ENCODE assay signal across 18 cellular contexts in the genomic region with DNA sequence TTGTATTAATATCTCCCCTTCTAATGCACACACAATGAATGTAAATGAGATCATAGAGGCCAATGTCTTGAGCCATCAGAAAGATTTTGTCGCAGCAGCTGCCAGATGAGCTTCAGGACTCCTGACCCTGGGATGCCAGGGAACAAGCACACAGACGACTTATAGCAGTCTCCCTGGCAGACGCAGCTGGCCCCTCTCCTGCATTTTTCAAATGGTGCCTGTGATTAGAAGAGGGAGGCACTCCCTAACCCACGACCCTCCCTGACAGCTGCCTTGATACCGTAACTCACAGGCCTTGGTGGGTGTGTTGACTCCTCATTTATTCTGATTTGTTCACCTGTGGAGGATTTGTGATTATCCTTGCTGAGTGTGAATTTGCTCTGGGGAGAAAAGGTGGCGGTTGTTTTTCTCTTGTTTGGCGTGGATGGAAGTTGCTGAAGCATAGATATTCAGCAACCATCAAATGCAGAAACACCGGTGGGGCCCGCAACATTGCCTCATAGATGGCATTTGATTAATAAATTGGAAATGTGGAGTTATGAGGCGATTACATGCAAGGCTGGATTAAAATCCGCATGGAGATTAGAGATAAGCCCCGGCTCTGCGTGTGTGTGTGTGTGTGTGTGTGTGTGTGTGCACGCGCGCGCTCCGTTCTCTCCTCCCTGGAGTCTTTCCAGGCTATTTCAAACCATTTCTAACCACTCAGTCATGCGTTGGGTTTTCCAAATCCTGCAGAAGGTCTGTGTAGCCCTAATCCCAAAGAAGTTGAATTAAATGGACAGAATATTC. TPM values are rescaled to one million over a fixed set of nuclear protein-coding genes. Genes with fewer than 3 reads are reported as not detected.
DNase-seq lines count a peak whose midpoint lies in the region; ATAC-seq and TF ChIP-seq lines count a peak whose summit lies in the region.
"Had no signal": no experiment of that assay in that cellular context is flagged by ENCODE, and none has a peak within 500 bp of the region (broad histone marks: within the 10 kb centered on the region; RNA-seq: fewer than 3 reads in every experiment).

No MANE protein-coding gene starts in this region.

- peak overlapping the region; percentile 41 for H3K27ac Mint-ChIP-seq in nephron progenitor cell

- TF ChIP-seq CTCF in nephron progenitor cell (IDR thresholded peaks at IDR 0.05) (no peak), upper lobe of right lung (IDR thresholded peaks at IDR 0.05) (no peak), breast epithelium (IDR thresholded peaks at IDR 0.05) (no peak)

- peak; percentile 27 for DNase-seq in activated effector memory CD4-positive, alpha-beta T cell treated with anti-CD3 and anti-CD28 coated beads, Interleukin-2, amount 50 U/mL, for 16 hours
- no peak for DNase-seq in activated effector memory CD4-positive, alpha-beta T cell treated with Interleukin-2 at 50 U/mL for 16 hours
- peak; percentile 45 for DNase-seq in NCI-H69 (lab: John Stamatoyannopoulos, UW)
- no peak for DNase-seq in nephron progenitor cell
- peak; percentile 25 for DNase-seq in upper lobe of right lung
- DNase-seq in breast epithelium (ENCODE audit: low spot score in 2 of 2), result no peak
- DNase-seq: C1 segment of cervical spinal cord, GF-D8, GOT3, Kasumi-1, MM.1S, NCI-H1092 treated with DMSO at 0.1 percent for 48 hours, NCI-H2081 treated with DMSO at 0.1 percent for 48 hours, NCI-H748 treated with DMSO at 0.1 percent for 48 hours had no signal

- H3K4me3 ChIP-seq in upper lobe of right lung, result no peak overlapping the region
- H3K4me3 ChIP-seq in breast epithelium, result no peak overlapping the region

- no peak for ATAC-seq in upper lobe of right lung
- no peak for ATAC-seq in GM18907 (IDR thresholded peaks at IDR 0.05; ENCODE audit: unreplicated experiment)

- intact Hi-C loops in upper lobe of right lung (cut with DNase I) (no loop called here), breast epithelium (cut with DNase I; ENCODE audit: low total_unique reads) (no loop called here)

- peaks cover 22% of the 10 kb centered on the region for H3K27me3 Mint-ChIP-seq in nephron progenitor cell (ENCODE audit: low read depth, poor library complexity)

- H3K4me1 Mint-ChIP-seq in nephron progenitor cell, result peaks cover 37% of the 10 kb centered on the region
- H3K4me1 Mint-ChIP-seq: IgD-negative memory B cell had no signal

- H3K27me3 ChIP-seq in upper lobe of right lung (peaks cover 2% of the 10 kb centered on the region), breast epithelium (no peaks in the 10 kb centered on the region)

- H3K27ac ChIP-seq in upper lobe of right lung (no peak overlapping the region), breast epithelium (no peak overlapping the region)
- H3K27ac ChIP-seq: HL-60 had no signal

- H3K9me3 ChIP-seq in upper lobe of right lung (no peaks in the 10 kb centered on the region), breast epithelium (no peaks in the 10 kb centered on the region)

- no peak for TF ChIP-seq POLR2A in breast epithelium (IDR thresholded peaks at IDR 0.05)

- H3K36me3 ChIP-seq in upper lobe of right lung (no peaks in the 10 kb centered on the region), breast epithelium (no peaks in the 10 kb centered on the region)

- H3K4me3 Mint-ChIP-seq in nephron progenitor cell, result no peak overlapping the region
- H3K4me3 Mint-ChIP-seq: IgD-negative memory B cell had no signal

- no peaks in the 10 kb centered on the region for H3K9me3 Mint-ChIP-seq in nephron progenitor cell
- H3K9me3 Mint-ChIP-seq: IgD-negative memory B cell had no signal

- H3K4me1 ChIP-seq in upper lobe of right lung (no peaks in the 10 kb centered on the region), breast epithelium (no peaks in the 10 kb centered on the region)

- H3K36me3 Mint-ChIP-seq in nephron progenitor cell (ENCODE audit: low read depth), result no peaks in the 10 kb centered on the region

RNA-seq across cellular contexts. Expression of gene RD3, which starts 2.1 kb away (rescaled TPM):
- 0.29 TPM for total RNA-seq in upper lobe of right lung
- total RNA-seq in breast epithelium, result under 1 TPM in 2 of 3 donors, not detected in 1; 0.15 to 0.32 TPM
- total RNA-seq: Daoy had no signal

Comparison
In these comparisons a context has a peak if more than half of its experiments do, and no peak if none do; other contexts are left out.
1. DNase-seq: peak in activated effector memory CD4-positive, alpha-beta T cell treated with anti-CD3 and anti-CD28 coated beads, Interleukin-2, amount 50 U/mL, for 16 hours (single experiment), NCI-H69 (single experiment) and upper lobe of right lung (single experiment); none in activated effector memory CD4-positive, alpha-beta T cell treated with Interleukin-2 at 50 U/mL for 16 hours (single experiment), nephron progenitor cell (single experiment) and breast epithelium (0 of 2).